Comparison of ENCODE assay signal across 8 cellular contexts in the genomic region with DNA sequence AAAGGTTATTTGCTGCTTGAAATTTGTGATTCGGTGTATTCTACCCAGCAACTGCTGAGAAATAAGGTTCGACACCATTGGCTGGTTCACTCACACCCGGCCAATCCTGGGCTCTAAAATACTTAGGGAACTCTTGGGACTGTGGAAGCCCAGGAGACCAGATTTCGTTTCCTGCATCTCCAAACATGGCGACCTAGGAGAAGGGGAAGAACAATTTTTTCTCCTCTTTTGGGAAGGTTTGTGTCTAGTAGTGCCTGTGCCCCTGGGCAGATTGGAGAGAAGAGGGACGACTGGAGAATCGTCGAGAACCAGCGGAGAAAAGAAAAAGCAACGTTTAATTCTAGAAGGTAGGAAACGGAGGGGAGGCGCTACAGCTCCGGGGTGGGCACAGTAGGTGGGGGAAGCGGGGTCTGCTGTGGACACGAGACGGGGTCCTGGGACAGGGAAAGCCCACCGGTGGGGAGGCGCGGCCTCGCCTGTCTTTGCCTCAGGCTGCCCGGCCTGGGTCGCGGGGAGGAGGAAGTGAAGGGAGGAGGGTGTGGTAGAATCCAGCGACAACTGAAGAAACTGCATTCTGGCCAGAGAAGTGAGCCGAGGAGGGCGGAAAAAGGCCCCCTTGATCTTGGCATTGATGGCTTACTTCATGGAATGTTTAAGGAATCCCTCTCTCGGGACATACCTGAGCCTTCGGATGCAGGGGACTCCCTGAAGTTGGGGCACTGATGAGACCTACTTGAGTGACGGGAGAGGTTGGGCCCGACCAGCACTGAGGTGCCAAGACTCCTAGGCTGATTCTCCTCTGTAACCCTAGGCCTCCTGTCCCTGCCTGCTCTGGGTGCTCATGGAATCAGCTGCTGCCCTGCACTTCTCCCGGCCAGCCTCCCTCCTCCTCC. TPM values are rescaled to one million over a fixed set of nuclear protein-coding genes. Genes with fewer than 3 reads are reported as not detected.
A peak's percentile ranks its signal among the peaks of the same experiment; 100 is the strongest.
DNase-seq lines count a peak whose midpoint lies in the region; ATAC-seq and TF ChIP-seq lines count a peak whose summit lies in the region.

A gene (plus strand): TSS at position 160 of the 893 bp plus-strand sequence. CDS start 682 bp downstream, at position 842.

- H3K36me3 ChIP-seq in uterus: no peaks in the 10 kb centered on the region

- DNase-seq in NCI-H146 (lab: John Stamatoyannopoulos, UW) (peak; percentile 86), anterior cingulate cortex (lab: John Stamatoyannopoulos, UW) (peak in 56 of 58 donors; percentile 14 to 93 (median 73)), left ventricle myocardium superior (peak; percentile 66), posterior vena cava (ENCODE audit: low spot score) (peak; percentile 89), uterus (peak; percentile 70 to 86)

- intact Hi-C loops in T-helper 1 cell treated with Interleukin-12 subunit alpha and Interleukin-12 subunit beta and Interleukin-4 antibody, amounts not matched to agents 30 ng/mL and 1 ng/mL, for 36 hours (cut with micrococcal nuclease): loop anchor here (1.0 to 5.0 kb wide), 12 partner anchors 15 to 138 kb away; a partner anchor contains a TSS
- intact Hi-C loops in left ventricle myocardium superior (cut with micrococcal nuclease) (no loop called here), posterior vena cava (cut with DNase I) (no loop called here), uterus (cut with DNase I; ENCODE audit: low total_unique reads) (no loop called here)

- H3K4me3 ChIP-seq in uterus: peak within 1 kb of the TSS; percentile 60 to 91

- TF ChIP-seq CTCF in uterus (IDR thresholded peaks at IDR 0.05): no peak

- peak; percentile 23 for TF ChIP-seq POLR2A in GM15510 (IDR thresholded peaks at IDR 0.05; ENCODE audit: borderline replicate concordance, extremely low read depth, insufficient read length)
- peak; percentile 33 to 69 for TF ChIP-seq POLR2A in uterus (IDR thresholded peaks at IDR 0.05)

- no peaks in the 10 kb centered on the region for H3K9me3 ChIP-seq in uterus

- peak; percentile 98 for ATAC-seq in HG02884 (IDR thresholded peaks at IDR 0.05; ENCODE audit: unreplicated experiment)
- peak; percentile 100 for ATAC-seq in left ventricle myocardium superior

- H3K27ac ChIP-seq in uterus: peak within 1 kb of the TSS; percentile 90 to 93

- H3K27me3 ChIP-seq in uterus: no peaks in the 10 kb centered on the region

- peaks cover 12% of the 10 kb centered on the region in 2 donors for H3K4me1 ChIP-seq in uterus

RNA-seq across cellular contexts. Expression of the gene that starts here (rescaled TPM):
- total RNA-seq in T-helper 1 cell treated with Interleukin-12 subunit alpha and Interleukin-12 subunit beta and Interleukin-4 antibody, amounts not matched to agents 30 ng/mL and 1 ng/mL, for 36 hours: 32.7 and 33.8 TPM in 2 replicates
- 14.6 TPM for total RNA-seq in left ventricle myocardium superior
- 10 to 100 TPM; 26.2 to 30.0 TPM for total RNA-seq in posterior vena cava
- total RNA-seq in uterus: 10 to 100 TPM; 12.6 to 54.8 (median 26.1) TPM

Comparison
In these comparisons a context has a peak if more than half of its experiments do, and no peak if none do; other contexts are left out.
1. Peak in every context shown above with its lines: DNase-seq, ATAC-seq, H3K4me3 ChIP-seq and H3K27ac ChIP-seq.